Comparison of ENCODE assay signal across 8 cellular contexts in the genomic region with DNA sequence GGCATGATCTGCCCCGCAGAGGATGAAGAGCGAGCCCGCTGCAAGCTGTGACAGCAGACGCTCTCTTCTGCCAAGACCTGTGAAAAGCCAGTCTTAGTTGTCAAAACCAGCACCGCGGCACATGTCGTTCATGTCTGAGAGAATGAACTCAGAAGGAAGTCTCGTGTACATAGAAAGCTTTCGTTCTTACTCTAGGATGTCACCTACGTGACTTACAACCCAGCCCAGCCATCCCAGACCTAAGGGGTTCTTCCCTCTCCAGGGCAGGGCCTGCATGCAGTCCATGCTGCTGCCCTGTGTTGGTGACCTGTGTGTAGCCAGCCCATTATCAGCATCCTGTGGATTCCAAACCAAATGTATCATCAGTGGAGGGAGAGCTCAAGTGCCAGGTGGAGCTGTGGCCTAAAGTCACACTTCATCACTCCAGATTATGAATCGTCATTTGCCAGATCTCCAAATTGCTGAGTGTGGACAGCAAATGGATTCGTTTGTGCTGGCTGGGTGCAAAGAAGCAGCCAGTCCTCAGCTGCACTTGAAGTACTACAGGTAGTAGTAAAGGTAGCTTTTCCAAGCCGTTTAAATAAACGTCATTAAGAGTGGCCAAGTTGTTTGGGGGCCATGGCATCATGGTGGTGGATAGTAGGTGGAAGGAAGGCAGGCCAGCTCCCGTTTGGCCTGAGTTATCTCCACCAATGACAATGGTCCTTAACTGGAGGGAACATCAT.
DNase-seq lines count a peak whose midpoint lies in the region; ATAC-seq lines count a peak whose summit lies in the region.

No MANE protein-coding gene starts in this region.

- ATAC-seq in GM18873 (IDR thresholded peaks at IDR 0.05; ENCODE audit: low FRiP score, unreplicated experiment) (peak; percentile 75), HG03066 (IDR thresholded peaks at IDR 0.05; ENCODE audit: low read depth, unreplicated experiment) (peak; percentile 71)

- peak; percentile 51 for DNase-seq in activated effector memory CD4-positive, alpha-beta T cell treated with Interleukin-2 at 50 U/mL for 16 hours
- peak; percentile 57 to 60 for DNase-seq in stimulated activated CD4-positive, alpha-beta T cell treated with anti-CD3 and anti-CD28 coated beads, Interleukin-15, amount 100 ng/mL, for 48 hours (ENCODE audit: low read depth in 2 of 2)
- no peak for DNase-seq in CD1c-positive myeloid dendritic cell (ENCODE audit: extremely low spot score)
- no peak for DNase-seq in OCI-M1 (lab: John Stamatoyannopoulos, UW)
- DNase-seq in epidermal melanocyte (ENCODE audit: insufficient read length, low spot score), result no peak
- DNase-seq in amniotic stem cell (lab: John Stamatoyannopoulos, UW), result no peak

Comparison
In these comparisons a context has a peak if more than half of its experiments do, and no peak if none do; other contexts are left out.
1. DNase-seq: peak in activated effector memory CD4-positive, alpha-beta T cell treated with Interleukin-2 at 50 U/mL for 16 hours (single experiment) and stimulated activated CD4-positive, alpha-beta T cell treated with anti-CD3 and anti-CD28 coated beads, Interleukin-15, amount 100 ng/mL, for 48 hours (2 of 2); none in CD1c-positive myeloid dendritic cell (single experiment), OCI-M1 (single experiment), epidermal melanocyte (single experiment) and amniotic stem cell (single experiment).